Comparison of ENCODE assay signal across 8 cellular contexts in the genomic region with DNA sequence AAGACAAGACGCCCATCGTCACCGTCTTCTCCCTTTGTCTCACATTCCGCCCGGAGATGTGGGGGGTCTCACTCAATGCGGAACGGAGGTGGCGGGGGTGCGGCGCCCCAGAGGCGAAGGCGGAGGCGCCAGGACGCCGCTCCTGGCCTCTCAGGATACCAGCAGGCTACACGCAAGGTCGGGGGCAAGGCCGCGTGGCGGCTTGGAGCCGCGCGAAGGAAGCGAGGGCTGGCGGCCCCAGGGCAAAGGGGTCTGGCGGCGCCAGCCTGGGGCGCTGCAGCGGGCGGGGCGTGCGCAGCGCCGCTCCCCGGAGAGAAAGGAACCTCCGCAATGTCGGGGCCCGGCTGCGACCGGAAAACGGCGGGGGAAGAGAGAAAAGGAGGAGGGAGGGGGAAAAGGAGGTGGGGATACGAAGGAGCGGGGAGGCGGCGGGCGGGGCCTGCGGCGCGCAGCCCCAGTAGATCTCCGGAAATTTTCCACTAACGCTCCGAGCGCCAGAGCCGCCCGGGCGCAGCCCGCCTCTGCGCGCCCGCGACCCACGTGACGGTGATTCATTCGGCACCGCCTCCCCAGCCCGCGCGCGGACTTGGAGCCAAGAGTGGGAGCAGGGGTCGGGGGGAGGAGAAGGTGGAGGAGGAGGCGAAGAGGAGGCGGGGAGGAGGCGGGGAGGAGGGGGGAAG. TPM values are rescaled to one million over a fixed set of nuclear protein-coding genes. Genes with fewer than 3 reads are reported as not detected.
DNase-seq lines count a peak whose midpoint lies in the region; TF ChIP-seq lines count a peak whose summit lies in the region.

No MANE protein-coding gene starts in this region.

- TF ChIP-seq CTCF in LNCAP (IDR thresholded peaks at IDR 0.05), result peak; percentile 34; the same call in 1 of the 2 replicates
- no peak for TF ChIP-seq CTCF in fibroblast of pulmonary artery (IDR thresholded peaks at IDR 0.05; ENCODE audit: low read length, missing control alignments)
- no peak for TF ChIP-seq CTCF in nephron progenitor cell (IDR thresholded peaks at IDR 0.05)

- H3K27me3 Mint-ChIP-seq in nephron progenitor cell (ENCODE audit: low read depth, poor library complexity), result peaks cover 3% of the 10 kb centered on the region
- no peaks in the 10 kb centered on the region for H3K27me3 Mint-ChIP-seq in stimulated activated naive CD8-positive, alpha-beta T cell treated with anti-CD3 and anti-CD28 coated beads, Interleukin-15, Interleukin-2, amounts not matched to agents 100 ng/mL and 50 ng/mL, for 24 hours

- no peaks in the 10 kb centered on the region for H3K36me3 Mint-ChIP-seq in nephron progenitor cell (ENCODE audit: low read depth)
- no peaks in the 10 kb centered on the region for H3K36me3 Mint-ChIP-seq in stimulated activated naive CD8-positive, alpha-beta T cell treated with anti-CD3 and anti-CD28 coated beads, Interleukin-15, Interleukin-2, amounts not matched to agents 100 ng/mL and 50 ng/mL, for 24 hours (ENCODE audit: low read depth)

- peaks cover 4% of the 10 kb centered on the region for H3K9me3 Mint-ChIP-seq in nephron progenitor cell
- H3K9me3 Mint-ChIP-seq in stimulated activated naive CD8-positive, alpha-beta T cell treated with anti-CD3 and anti-CD28 coated beads, Interleukin-15, Interleukin-2, amounts not matched to agents 100 ng/mL and 50 ng/mL, for 24 hours, result no peaks in the 10 kb centered on the region

- H3K4me1 Mint-ChIP-seq in nephron progenitor cell, result peaks cover 47% of the 10 kb centered on the region
- H3K4me1 Mint-ChIP-seq in stimulated activated naive CD8-positive, alpha-beta T cell treated with anti-CD3 and anti-CD28 coated beads, Interleukin-15, Interleukin-2, amounts not matched to agents 100 ng/mL and 50 ng/mL, for 24 hours (ENCODE audit: low read depth), result peaks cover 59% of the 10 kb centered on the region

- peak overlapping the region; percentile 87 for H3K4me3 Mint-ChIP-seq in nephron progenitor cell
- H3K4me3 Mint-ChIP-seq in stimulated activated naive CD8-positive, alpha-beta T cell treated with anti-CD3 and anti-CD28 coated beads, Interleukin-15, Interleukin-2, amounts not matched to agents 100 ng/mL and 50 ng/mL, for 24 hours, result peak overlapping the region; percentile 80

- H3K4me3 ChIP-seq in fibroblast of pulmonary artery (replicated peaks; ENCODE audit: low read depth, low read length), result peak overlapping the region; percentile 63

- H3K27ac Mint-ChIP-seq in nephron progenitor cell, result peak overlapping the region; percentile 98
- H3K27ac Mint-ChIP-seq in stimulated activated naive CD8-positive, alpha-beta T cell treated with anti-CD3 and anti-CD28 coated beads, Interleukin-15, Interleukin-2, amounts not matched to agents 100 ng/mL and 50 ng/mL, for 24 hours, result peak overlapping the region; percentile 84

- DNase-seq in ELR (ENCODE audit: low read depth) (peak; percentile 98), H4 (ENCODE audit: low spot score) (peak; percentile 94), RPMI7951 (ENCODE audit: low read depth) (peak; percentile 95), fibroblast of pulmonary artery (ENCODE audit: low read depth) (peak; percentile 98), nephron progenitor cell (peak; percentile 90)
- peak; percentile 93 for DNase-seq in activated T-helper 9 cell treated with anti-CD3 and anti-CD28 coated beads, Interleukin-2, amount 50 U/mL, for 16 hours (ENCODE audit: low read depth)

RNA-seq across cellular contexts. Expression of a gene that starts 10.5 kb away (rescaled TPM):
- 203 and 263 TPM in 2 replicates for total RNA-seq in H4 (2014; rRNA removed; shearing (Covaris generic))
- total RNA-seq in RPMI7951 (2014; rRNA removed; shearing (Covaris generic)), result 246 and 317 TPM in 2 replicates

Comparison
In these comparisons a context has a peak if more than half of its experiments do, and no peak if none do; other contexts are left out.
1. Peak in every context shown above with its lines: DNase-seq and H3K4me3 ChIP-seq.